In the genomic region with DNA sequence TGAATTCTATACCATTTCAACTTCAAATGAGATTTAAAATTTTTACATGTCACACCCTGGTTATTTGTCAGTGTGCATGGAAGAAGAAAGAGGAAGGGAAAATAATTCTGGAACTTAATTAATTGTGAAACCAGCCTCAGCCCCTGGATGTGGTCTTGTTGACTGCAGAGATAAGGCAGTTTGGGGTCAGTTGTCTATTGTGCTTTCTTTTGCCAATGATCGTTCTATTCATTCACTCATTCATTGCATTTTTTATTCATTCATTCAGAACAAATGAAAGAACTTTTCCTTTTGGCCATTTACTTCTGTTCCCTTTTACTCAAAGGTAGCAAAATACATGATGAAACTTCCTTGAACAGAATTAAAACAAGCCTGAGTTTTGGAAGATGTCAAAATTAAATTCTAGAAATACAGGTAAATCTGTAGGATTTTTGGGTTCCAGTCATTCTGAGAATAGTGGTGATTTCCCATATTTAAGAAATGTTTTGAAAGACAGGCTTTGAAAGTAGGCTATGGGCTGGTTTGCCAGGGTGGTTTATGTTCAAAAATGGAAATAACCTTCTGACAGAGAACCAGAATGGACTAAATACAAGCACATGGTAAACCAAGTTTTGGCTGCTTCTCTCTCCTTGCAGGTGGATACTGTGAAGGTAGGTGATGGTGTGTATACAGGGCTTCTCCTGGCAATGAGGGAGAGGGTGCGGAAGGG, we compare ENCODE assay signal across 15 cellular contexts. TPM values are rescaled to one million over a fixed set of nuclear protein-coding genes. Genes with fewer than 3 reads are reported as not detected.
A peak's percentile ranks its signal among the peaks of the same experiment; 100 is the strongest.
DNase-seq lines count a peak whose midpoint lies in the region; ATAC-seq lines count a peak whose summit lies in the region.
"Had no signal": no experiment of that assay in that cellular context is flagged by ENCODE, and none has a peak within 500 bp of the region (broad histone marks: within the 10 kb centered on the region; RNA-seq: fewer than 3 reads in every experiment).

No MANE protein-coding gene starts in this region.

- H3K4me3 Mint-ChIP-seq in activated T-cell treated with anti-CD3 and anti-CD28 coated beads, Interleukin-2, amount 50 U/mL, for 72 hours, result no peak overlapping the region
- H3K4me3 Mint-ChIP-seq in stimulated activated memory B cell treated with anti-CD40 and anti-IgM and Interleukin-4, amounts not matched to agents 10 μg/mL and 1 μg/mL and 100 μg/mL, for 72 hours, result no peak overlapping the region

- H3K27me3 Mint-ChIP-seq in activated T-cell treated with anti-CD3 and anti-CD28 coated beads, Interleukin-2, amount 50 U/mL, for 72 hours (ENCODE audit: low read depth), result peaks cover 2% of the 10 kb centered on the region
- H3K27me3 Mint-ChIP-seq in stimulated activated memory B cell treated with anti-CD40 and anti-IgM and Interleukin-4, amounts not matched to agents 10 μg/mL and 1 μg/mL and 100 μg/mL, for 72 hours, result no peaks in the 10 kb centered on the region

- DNase-seq in activated T-cell treated with anti-CD3 and anti-CD28 coated beads, Interleukin-2, amount 50 U/mL, for 72 hours, result no peak
- DNase-seq in activated T-cell treated with anti-CD3 and anti-CD28 coated beads, Interleukin-2, amount 50 U/mL, for 48 hours, result no peak
- no peak for DNase-seq in DMS153 (lab: John Stamatoyannopoulos, UW)
- DNase-seq in midbrain (lab: John Stamatoyannopoulos, UW), result no peak
- no peak for DNase-seq in ACHN
- DNase-seq: activated naive CD4-positive, alpha-beta T cell treated with Interleukin-2 at 50 U/mL for 16 hours; caudate nucleus; KG1; NCI-H2107; PC-9 had no signal

- no peaks in the 10 kb centered on the region for H3K36me3 Mint-ChIP-seq in activated T-cell treated with anti-CD3 and anti-CD28 coated beads, Interleukin-2, amount 50 U/mL, for 72 hours (ENCODE audit: insufficient read depth in 2 of 2)
- peaks cover 10% of the 10 kb centered on the region for H3K36me3 Mint-ChIP-seq in stimulated activated memory B cell treated with anti-CD40 and anti-IgM and Interleukin-4, amounts not matched to agents 10 μg/mL and 1 μg/mL and 100 μg/mL, for 72 hours

- H3K27ac Mint-ChIP-seq in activated T-cell treated with anti-CD3 and anti-CD28 coated beads, Interleukin-2, amount 50 U/mL, for 72 hours, result no peak overlapping the region
- peak overlapping the region; percentile 34 for H3K27ac Mint-ChIP-seq in stimulated activated memory B cell treated with anti-CD40 and anti-IgM and Interleukin-4, amounts not matched to agents 10 μg/mL and 1 μg/mL and 100 μg/mL, for 72 hours

- in situ Hi-C loops in ACHN (cut with HindIII; ENCODE audit: low pct_ligation_motif_present, low pct_unique_long_range_greater_than_20kb, low sequenced_read_pairs), result no loop called here

- peaks cover 0 to 2% of the 10 kb centered on the region in 2 donors for H3K9me3 Mint-ChIP-seq in activated T-cell treated with anti-CD3 and anti-CD28 coated beads, Interleukin-2, amount 50 U/mL, for 72 hours
- H3K9me3 Mint-ChIP-seq in stimulated activated memory B cell treated with anti-CD40 and anti-IgM and Interleukin-4, amounts not matched to agents 10 μg/mL and 1 μg/mL and 100 μg/mL, for 72 hours, result peaks cover under 1% of the 10 kb centered on the region

- H3K4me1 Mint-ChIP-seq in activated T-cell treated with anti-CD3 and anti-CD28 coated beads, Interleukin-2, amount 50 U/mL, for 72 hours (ENCODE audit: low read depth), result no peaks in the 10 kb centered on the region
- peaks cover 19% of the 10 kb centered on the region for H3K4me1 Mint-ChIP-seq in stimulated activated memory B cell treated with anti-CD40 and anti-IgM and Interleukin-4, amounts not matched to agents 10 μg/mL and 1 μg/mL and 100 μg/mL, for 72 hours

- peak; percentile 36 to 52 for ATAC-seq in activated T-cell treated with anti-CD3 and anti-CD28 coated beads, Interleukin-2, amount 50 U/mL, for 72 hours (replicated peaks in 1 of 2)
- ATAC-seq in GM21717 (IDR thresholded peaks at IDR 0.05; ENCODE audit: unreplicated experiment) (peak; percentile 74), HG03342 (IDR thresholded peaks at IDR 0.05; ENCODE audit: unreplicated experiment) (peak; percentile 71)
- peak; percentile 70 for ATAC-seq in stimulated activated memory B cell treated with anti-CD40 and anti-IgM and Interleukin-4, amounts not matched to agents 10 μg/mL and 1 μg/mL and 100 μg/mL, for 72 hours

RNA-seq across cellular contexts. Expression of gene PARM1, which starts 35.7 kb away (rescaled TPM):
- under 1 TPM; 0.07 to 0.19 TPM for total RNA-seq in activated T-cell treated with anti-CD3 and anti-CD28 coated beads, Interleukin-2, amount 50 U/mL, for 72 hours
- total RNA-seq: A172; T-helper 1 cell treated with Interleukin-12 subunit alpha and Interleukin-12 subunit beta and Interleukin-4 antibody, amounts not matched to agents 30 ng/mL and 1 ng/mL, for 36 hours had no signal
